In genomic region chr22:26522592-26522991, GRCh38 we compare ENCODE assay signal across 15 cellular contexts. TPM values are rescaled to one million over a fixed set of nuclear protein-coding genes. Genes with fewer than 3 reads are reported as not detected.
DNase-seq lines count a peak whose midpoint lies in the region; ATAC-seq and TF ChIP-seq lines count a peak whose summit lies in the region.
"Had no signal": no experiment of that assay in that cellular context is flagged by ENCODE, and none has a peak within 500 bp of the region (broad histone marks: within the 10 kb centered on the region; RNA-seq: fewer than 3 reads in every experiment).

No MANE protein-coding gene starts in this region.

- H3K4me1 ChIP-seq in heart left ventricle: peaks cover 0 to 27% (median 6%) of the 10 kb centered on the region in 12 donors

- H3K27me3 ChIP-seq in heart left ventricle: no peaks in the 10 kb centered on the region

- H3K9me3 ChIP-seq in heart left ventricle: no peaks in the 10 kb centered on the region
- H3K9me3 ChIP-seq: HAP-1 had no signal

- H3K4me1 Mint-ChIP-seq in natural killer cell: peaks cover 0 to under 1% of the 10 kb centered on the region in 2 donors
- peaks cover 0 to under 1% of the 10 kb centered on the region in 2 donors for H3K4me1 Mint-ChIP-seq in natural killer cell treated with Interleukin-12 subunit alpha and Interleukin-12 subunit beta and Interleukin-15 and Interleukin-18, amount 100 ng/mL, for 72 hours (ENCODE audit: low read depth in 2 of 2)
- no peaks in the 10 kb centered on the region for H3K4me1 Mint-ChIP-seq in activated naive CD8-positive, alpha-beta T cell treated with anti-CD3 and anti-CD28 coated beads for 36 hours
- no peaks in the 10 kb centered on the region for H3K4me1 Mint-ChIP-seq in nephron progenitor cell
- H3K4me1 Mint-ChIP-seq in osteocyte (ENCODE audit: unreplicated experiment): no peaks in the 10 kb centered on the region

- DNase-seq in natural killer cell (no peak), nephron progenitor cell (no peak), heart left ventricle (no peak), osteocyte (ENCODE audit: extremely low spot score, unreplicated experiment) (no peak), SHP77 treated with DMSO at 0.1 percent for 48 hours (lab: John Stamatoyannopoulos, UW) (no peak)
- no peak for DNase-seq in natural killer cell treated with Interleukin-12 subunit alpha and Interleukin-12 subunit beta and Interleukin-15 and Interleukin-18, amount 100 ng/mL, for 72 hours (ENCODE audit: low spot score)
- no peak for DNase-seq in activated naive CD8-positive, alpha-beta T cell treated with anti-CD3 and anti-CD28 coated beads for 36 hours
- DNase-seq: C1 segment of cervical spinal cord; CD4-positive, alpha-beta T cell; DMS79; EL; GOT3; HFFc6 had no signal

- no peak overlapping the region for H3K4me3 ChIP-seq in heart left ventricle
- H3K4me3 ChIP-seq: HAP-1 had no signal

- H3K36me3 Mint-ChIP-seq in natural killer cell (peaks cover 13% of the 10 kb centered on the region), nephron progenitor cell (ENCODE audit: low read depth) (no peaks in the 10 kb centered on the region), osteocyte (ENCODE audit: unreplicated experiment) (peaks cover 4% of the 10 kb centered on the region)
- peaks cover 11% of the 10 kb centered on the region for H3K36me3 Mint-ChIP-seq in natural killer cell treated with Interleukin-12 subunit alpha and Interleukin-12 subunit beta and Interleukin-15 and Interleukin-18, amount 100 ng/mL, for 72 hours
- H3K36me3 Mint-ChIP-seq in activated naive CD8-positive, alpha-beta T cell treated with anti-CD3 and anti-CD28 coated beads for 36 hours: peaks cover 3% of the 10 kb centered on the region

- WGBS in heart left ventricle, 4 donors: 83 to 94% (median 91%) methylated on average over 4 of the region's 4 CpGs

- intact Hi-C loops in natural killer cell (cut with micrococcal nuclease): no loop called here
- intact Hi-C loops in heart left ventricle (cut with DNase I): no loop called here

- no peak overlapping the region for H3K4me3 Mint-ChIP-seq in natural killer cell
- no peak overlapping the region for H3K4me3 Mint-ChIP-seq in natural killer cell treated with Interleukin-12 subunit alpha and Interleukin-12 subunit beta and Interleukin-15 and Interleukin-18, amount 100 ng/mL, for 72 hours
- no peak overlapping the region for H3K4me3 Mint-ChIP-seq in activated naive CD8-positive, alpha-beta T cell treated with anti-CD3 and anti-CD28 coated beads for 36 hours
- H3K4me3 Mint-ChIP-seq in nephron progenitor cell: no peak overlapping the region
- no peak overlapping the region for H3K4me3 Mint-ChIP-seq in osteocyte (ENCODE audit: unreplicated experiment)
- H3K4me3 Mint-ChIP-seq: B cell; CD4-positive, alpha-beta T cell; HFFc6 had no signal

- H3K27me3 Mint-ChIP-seq in natural killer cell (ENCODE audit: low read depth in 2 of 2) (no peaks in the 10 kb centered on the region), nephron progenitor cell (ENCODE audit: low read depth, poor library complexity) (no peaks in the 10 kb centered on the region), osteocyte (ENCODE audit: unreplicated experiment) (no peaks in the 10 kb centered on the region)
- no peaks in the 10 kb centered on the region for H3K27me3 Mint-ChIP-seq in natural killer cell treated with Interleukin-12 subunit alpha and Interleukin-12 subunit beta and Interleukin-15 and Interleukin-18, amount 100 ng/mL, for 72 hours
- H3K27me3 Mint-ChIP-seq in activated naive CD8-positive, alpha-beta T cell treated with anti-CD3 and anti-CD28 coated beads for 36 hours: no peaks in the 10 kb centered on the region
- H3K27me3 Mint-ChIP-seq: B cell; CD4-positive, alpha-beta T cell had no signal

- H3K36me3 ChIP-seq in heart left ventricle: peaks cover 0 to 40% (median 25%) of the 10 kb centered on the region in 9 donors
- H3K36me3 ChIP-seq: HAP-1 had no signal

- no peak overlapping the region for H3K27ac ChIP-seq in heart left ventricle

- no peak for TF ChIP-seq CTCF in natural killer cell (IDR thresholded peaks at IDR 0.05)
- TF ChIP-seq CTCF in nephron progenitor cell (IDR thresholded peaks at IDR 0.05): no peak
- TF ChIP-seq CTCF in heart left ventricle (IDR thresholded peaks at IDR 0.05): no peak
- TF ChIP-seq CTCF in osteocyte (IDR thresholded peaks at IDR 0.05): no peak

- H3K9me3 Mint-ChIP-seq in natural killer cell: no peaks in the 10 kb centered on the region
- H3K9me3 Mint-ChIP-seq in natural killer cell treated with Interleukin-12 subunit alpha and Interleukin-12 subunit beta and Interleukin-15 and Interleukin-18, amount 100 ng/mL, for 72 hours: no peaks in the 10 kb centered on the region
- H3K9me3 Mint-ChIP-seq in activated naive CD8-positive, alpha-beta T cell treated with anti-CD3 and anti-CD28 coated beads for 36 hours: no peaks in the 10 kb centered on the region
- H3K9me3 Mint-ChIP-seq in nephron progenitor cell: no peaks in the 10 kb centered on the region
- no peaks in the 10 kb centered on the region for H3K9me3 Mint-ChIP-seq in osteocyte (ENCODE audit: unreplicated experiment)
- H3K9me3 Mint-ChIP-seq: CD4-positive, alpha-beta T cell; HFFc6 had no signal

- ATAC-seq in natural killer cell (no peak), heart left ventricle (no peak)
- ATAC-seq in natural killer cell treated with Interleukin-12 subunit alpha and Interleukin-12 subunit beta and Interleukin-15 and Interleukin-18, amount 100 ng/mL, for 72 hours: no peak

- TF ChIP-seq POLR2A in heart left ventricle (IDR thresholded peaks at IDR 0.05): no peak

- peak overlapping the region; percentile 47 to 52 for H3K27ac Mint-ChIP-seq in natural killer cell
- H3K27ac Mint-ChIP-seq in natural killer cell treated with Interleukin-12 subunit alpha and Interleukin-12 subunit beta and Interleukin-15 and Interleukin-18, amount 100 ng/mL, for 72 hours: peak overlapping the region in 1 of 2 donors; percentile 15
- peak overlapping the region; percentile 2 for H3K27ac Mint-ChIP-seq in activated naive CD8-positive, alpha-beta T cell treated with anti-CD3 and anti-CD28 coated beads for 36 hours
- peak overlapping the region; percentile 68 for H3K27ac Mint-ChIP-seq in nephron progenitor cell
- no peak overlapping the region for H3K27ac Mint-ChIP-seq in osteocyte (ENCODE audit: unreplicated experiment)
- H3K27ac Mint-ChIP-seq: B cell; CD4-positive, alpha-beta T cell; HFFc6 had no signal

RNA-seq across cellular contexts. Expression of gene TFIP11, which starts 10.3 kb away (rescaled TPM):
- total RNA-seq in natural killer cell (100 to 1,000 TPM; 108 to 131 (median 124) TPM), heart left ventricle (10 to 100 TPM; 15.1 to 28.0 (median 23.1) TPM), osteocyte (32.1 and 39.0 TPM in 2 replicates)
- 10 to 100 TPM; 56.5 to 57.7 TPM for total RNA-seq in natural killer cell treated with Interleukin-12 subunit alpha and Interleukin-12 subunit beta and Interleukin-15 and Interleukin-18, amount 100 ng/mL, for 72 hours
- total RNA-seq in activated naive CD8-positive, alpha-beta T cell treated with anti-CD3 and anti-CD28 coated beads for 36 hours: 10 to 100 TPM; 45.9 to 50.1 TPM
- 10 to 100 TPM; 17.3 to 23.8 TPM for polyA plus RNA-seq in heart left ventricle

RNA-seq across cellular contexts. Expression of gene SRRD, which starts 38.9 kb away (rescaled TPM):
- total RNA-seq in natural killer cell (10 to 100 TPM; 18.8 to 21.5 (median 21.4) TPM), heart left ventricle (10 to 100 TPM; 18.2 to 28.9 (median 23.4) TPM), osteocyte (20.4 and 21.6 TPM in 2 replicates)
- 10 to 100 TPM; 28.6 to 31.8 TPM for total RNA-seq in natural killer cell treated with Interleukin-12 subunit alpha and Interleukin-12 subunit beta and Interleukin-15 and Interleukin-18, amount 100 ng/mL, for 72 hours
- total RNA-seq in activated naive CD8-positive, alpha-beta T cell treated with anti-CD3 and anti-CD28 coated beads for 36 hours: 10 to 100 TPM; 34.5 to 36.6 TPM
- 10 to 100 TPM; 11.3 to 24.6 TPM for polyA plus RNA-seq in heart left ventricle

RNA-seq across cellular contexts. Expression of gene HPS4, which starts 39.0 kb away (rescaled TPM):
- total RNA-seq in natural killer cell (10 to 100 TPM; 44.8 to 53.6 (median 50.7) TPM), heart left ventricle (10 to 100 TPM in 5 of 9 donors, 1 to 10 TPM in 4; 6.9 to 15.0 (median 10.3) TPM), osteocyte (35.8 and 37.1 TPM in 2 replicates)
- 10 to 100 TPM; 31.0 to 40.1 TPM for total RNA-seq in natural killer cell treated with Interleukin-12 subunit alpha and Interleukin-12 subunit beta and Interleukin-15 and Interleukin-18, amount 100 ng/mL, for 72 hours
- total RNA-seq in activated naive CD8-positive, alpha-beta T cell treated with anti-CD3 and anti-CD28 coated beads for 36 hours: 10 to 100 TPM; 46.9 to 51.3 TPM
- 1 to 10 TPM; 6.2 to 7.2 TPM for polyA plus RNA-seq in heart left ventricle
